In the genomic region with DNA sequence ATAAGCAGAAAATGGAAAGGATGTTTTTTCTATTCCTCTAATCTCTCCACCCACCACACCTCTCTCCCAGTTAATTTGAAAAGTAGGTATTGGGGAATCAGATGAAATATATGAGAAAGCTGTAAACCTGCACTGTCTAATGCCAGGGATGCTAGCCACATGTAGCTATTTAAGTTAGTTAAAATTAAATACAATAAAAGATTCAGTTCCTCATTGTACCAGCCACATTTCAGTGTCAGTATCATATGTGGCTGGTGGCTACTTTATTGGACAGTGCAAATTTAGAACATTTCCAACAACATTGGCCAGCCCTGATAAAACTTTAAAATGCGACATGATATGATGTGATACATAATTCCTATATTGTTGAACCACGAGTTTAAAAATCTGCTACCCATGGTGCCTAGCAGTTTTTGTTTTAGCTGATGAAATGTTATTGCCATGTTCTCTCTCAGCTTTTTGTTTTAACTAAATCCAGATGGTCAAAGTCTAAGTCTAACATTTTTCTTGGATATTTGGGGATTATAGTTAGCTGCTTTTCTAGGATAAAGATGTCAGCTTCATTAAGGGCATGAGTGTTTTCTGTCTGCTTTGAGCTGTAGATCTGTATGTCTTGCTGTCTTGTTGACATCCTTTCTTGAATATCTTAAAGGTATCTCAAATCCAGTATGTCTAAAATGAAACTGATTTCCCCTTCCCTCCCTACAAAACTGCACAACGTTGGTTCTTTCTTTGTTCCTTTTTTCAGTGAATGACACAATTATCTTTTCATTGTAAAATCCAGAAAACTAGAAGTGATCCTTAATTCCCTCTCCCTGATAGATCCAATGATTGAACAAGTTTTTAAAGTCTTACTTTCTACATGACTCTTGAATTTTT, we compare ENCODE assay signal across 9 cellular contexts. TPM values are rescaled to one million over a fixed set of nuclear protein-coding genes. Genes with fewer than 3 reads are reported as not detected.
A peak's percentile ranks its signal among the peaks of the same experiment; 100 is the strongest.
DNase-seq lines count a peak whose midpoint lies in the region; ATAC-seq, FAIRE-seq and TF ChIP-seq lines count a peak whose summit lies in the region.
"Had no signal": no experiment of that assay in that cellular context is flagged by ENCODE, and none has a peak within 500 bp of the region (broad histone marks: within the 10 kb centered on the region; RNA-seq: fewer than 3 reads in every experiment).

No MANE protein-coding gene starts in this region.

- TF ChIP-seq CTCF in natural killer cell (IDR thresholded peaks at IDR 0.05) (no peak), left ventricle myocardium inferior (IDR thresholded peaks at IDR 0.05; ENCODE audit: borderline replicate concordance) (no peak)

- no peaks in the 10 kb centered on the region for H3K36me3 Mint-ChIP-seq in activated T-helper 17 cell treated with anti-CD3 and anti-CD28 coated beads, Interleukin-2, amount 50 U/mL, for 72 hours (ENCODE audit: low read depth)
- no peaks in the 10 kb centered on the region for H3K36me3 Mint-ChIP-seq in natural killer cell

- H3K27me3 Mint-ChIP-seq in activated T-helper 17 cell treated with anti-CD3 and anti-CD28 coated beads, Interleukin-2, amount 50 U/mL, for 72 hours, result no peaks in the 10 kb centered on the region
- H3K27me3 Mint-ChIP-seq in natural killer cell (ENCODE audit: low read depth in 2 of 2), result no peaks in the 10 kb centered on the region

- no peaks in the 10 kb centered on the region for H3K9me3 ChIP-seq in left ventricle myocardium inferior (replicated peaks)

- H3K36me3 ChIP-seq in left ventricle myocardium inferior, result peaks cover 7% of the 10 kb centered on the region

- peak; percentile 45 for FAIRE-seq in G401.6 (lab: Jason Lieb, UNC)

- peak overlapping the region; percentile 26 for H3K27ac Mint-ChIP-seq in activated T-helper 17 cell treated with anti-CD3 and anti-CD28 coated beads, Interleukin-2, amount 50 U/mL, for 72 hours
- H3K27ac Mint-ChIP-seq in natural killer cell, result peak overlapping the region; percentile 7 to 63
- H3K27ac Mint-ChIP-seq: endodermal cell had no signal

- no peaks in the 10 kb centered on the region for H3K9me3 Mint-ChIP-seq in activated T-helper 17 cell treated with anti-CD3 and anti-CD28 coated beads, Interleukin-2, amount 50 U/mL, for 72 hours
- H3K9me3 Mint-ChIP-seq in natural killer cell, result no peaks in the 10 kb centered on the region
- H3K9me3 Mint-ChIP-seq: endodermal cell had no signal

- peak; percentile 48 for ATAC-seq in GM21723 (IDR thresholded peaks at IDR 0.05; ENCODE audit: unreplicated experiment)
- no peak for ATAC-seq in activated T-helper 17 cell treated with anti-CD3 and anti-CD28 coated beads, Interleukin-2, amount 50 U/mL, for 72 hours (replicated peaks)
- ATAC-seq in natural killer cell, result no peak
- no peak for ATAC-seq in GM21526 (IDR thresholded peaks at IDR 0.05; ENCODE audit: low FRiP score, unreplicated experiment)

- DNase-seq in natural killer cell (no peak), GOT3 (lab: John Stamatoyannopoulos, UW) (no peak), left ventricle myocardium inferior (no peak)
- DNase-seq: endodermal cell, NCI-H1930 had no signal

- no peak overlapping the region for H3K27ac ChIP-seq in left ventricle myocardium inferior (replicated peaks)

- H3K4me3 ChIP-seq in left ventricle myocardium inferior, result no peak overlapping the region

- H3K4me1 Mint-ChIP-seq in activated T-helper 17 cell treated with anti-CD3 and anti-CD28 coated beads, Interleukin-2, amount 50 U/mL, for 72 hours, result peaks cover 23% of the 10 kb centered on the region
- peaks cover 35 to 38% of the 10 kb centered on the region in 2 donors for H3K4me1 Mint-ChIP-seq in natural killer cell

- H3K4me3 Mint-ChIP-seq in activated T-helper 17 cell treated with anti-CD3 and anti-CD28 coated beads, Interleukin-2, amount 50 U/mL, for 72 hours, result peak overlapping the region; percentile 34
- H3K4me3 Mint-ChIP-seq in natural killer cell, result no peak overlapping the region
- H3K4me3 Mint-ChIP-seq: endodermal cell had no signal

- intact Hi-C loops in natural killer cell (cut with micrococcal nuclease), result no loop called here
- intact Hi-C loops in left ventricle myocardium inferior (cut with micrococcal nuclease), result no loop called here

- H3K4me1 ChIP-seq in left ventricle myocardium inferior, result peaks cover 51% of the 10 kb centered on the region

- H3K27me3 ChIP-seq in left ventricle myocardium inferior (ENCODE audit: low read depth), result no peaks in the 10 kb centered on the region

RNA-seq across cellular contexts. Expression of a gene that starts 6.1 kb away (rescaled TPM):
- 10 to 100 TPM; 11.4 to 14.0 TPM for total RNA-seq in activated T-helper 17 cell treated with anti-CD3 and anti-CD28 coated beads, Interleukin-2, amount 50 U/mL, for 72 hours
- total RNA-seq in natural killer cell (10 to 100 TPM; 13.7 to 20.6 (median 14.6) TPM), left ventricle myocardium inferior (13.2 TPM)

RNA-seq across cellular contexts. Expression of a gene that starts 6.3 kb away (rescaled TPM):
- under 1 TPM in 1 of 2 donors, not detected in 1; 0.21 TPM for total RNA-seq in activated T-helper 17 cell treated with anti-CD3 and anti-CD28 coated beads, Interleukin-2, amount 50 U/mL, for 72 hours
- total RNA-seq in natural killer cell (not detected), left ventricle myocardium inferior (0.22 TPM)
